9 cellular contexts compared by ENCODE assay signal in the genomic region with DNA sequence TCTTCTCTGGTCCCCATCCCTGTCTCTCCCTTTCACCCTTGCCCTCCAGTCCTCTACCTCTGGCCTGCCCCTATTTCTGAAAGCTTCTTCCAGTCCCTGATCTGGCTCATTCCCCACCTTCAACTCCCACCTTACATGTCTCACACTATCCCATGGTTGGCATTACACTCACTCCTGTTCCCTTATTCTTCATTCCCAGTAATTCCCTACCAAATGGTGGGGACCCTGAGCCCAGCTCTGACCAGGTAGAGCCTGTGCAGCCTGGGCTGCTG. TPM values are rescaled to one million over a fixed set of nuclear protein-coding genes. Genes with fewer than 3 reads are reported as not detected.
DNase-seq lines count a peak whose midpoint lies in the region; ATAC-seq, FAIRE-seq and TF ChIP-seq lines count a peak whose summit lies in the region.
"Had no signal": no experiment of that assay in that cellular context is flagged by ENCODE, and none has a peak within 500 bp of the region (broad histone marks: within the 10 kb centered on the region; RNA-seq: fewer than 3 reads in every experiment).

No MANE protein-coding gene starts in this region.

- H3K4me3 Mint-ChIP-seq in activated naive CD4-positive, alpha-beta T cell treated with anti-CD3 and anti-CD28 coated beads, Interleukin-2, amount 10 ng/mL, durations not matched to agents 7 days and 5 days = peak overlapping the region; percentile 77
- peak overlapping the region; percentile 84 for H3K4me3 Mint-ChIP-seq in activated T-helper 17 cell treated with anti-CD3 and anti-CD28 coated beads, Interleukin-2, amount 50 U/mL, for 72 hours

- H3K27ac Mint-ChIP-seq in activated naive CD4-positive, alpha-beta T cell treated with anti-CD3 and anti-CD28 coated beads, Interleukin-2, amount 10 ng/mL, durations not matched to agents 7 days and 5 days = peak overlapping the region; percentile 1
- H3K27ac Mint-ChIP-seq in activated T-helper 17 cell treated with anti-CD3 and anti-CD28 coated beads, Interleukin-2, amount 50 U/mL, for 72 hours = peak overlapping the region; percentile 86

- no peaks in the 10 kb centered on the region for H3K9me3 ChIP-seq in keratinocyte (ENCODE audit: control insufficient read depth, low read depth, low read length)
- H3K9me3 ChIP-seq in tibial artery = no peaks in the 10 kb centered on the region
- H3K9me3 ChIP-seq: MG63 had no signal

- H3K36me3 ChIP-seq in keratinocyte (ENCODE audit: control insufficient read depth in 2 of 2, extremely low read depth in 1 of 2, insufficient read depth in 2 of 2, low read length in 2 of 2) (peaks cover 2 to 11% of the 10 kb centered on the region in 2 experiments), tibial artery (peaks cover 10 to 27% (median 22%) of the 10 kb centered on the region in 3 donors)

- H3K4me1 ChIP-seq in keratinocyte (ENCODE audit: control insufficient read depth, extremely low read depth, insufficient read depth, low read length) (peaks cover 27% of the 10 kb centered on the region), tibial artery (peaks cover 0 to 25% (median 12%) of the 10 kb centered on the region in 4 donors)

- no peak overlapping the region for H2AFZ ChIP-seq in keratinocyte (ENCODE audit: control insufficient read depth, low read length)

- H3K27ac ChIP-seq in keratinocyte (ENCODE audit: control insufficient read depth, insufficient read depth, low read length) (no peak overlapping the region), tibial artery (peak overlapping the region; percentile 81 to 95)

- peaks cover 11% of the 10 kb centered on the region for H3K36me3 Mint-ChIP-seq in activated naive CD4-positive, alpha-beta T cell treated with anti-CD3 and anti-CD28 coated beads, Interleukin-2, amount 10 ng/mL, durations not matched to agents 7 days and 5 days
- H3K36me3 Mint-ChIP-seq in activated T-helper 17 cell treated with anti-CD3 and anti-CD28 coated beads, Interleukin-2, amount 50 U/mL, for 72 hours (ENCODE audit: low read depth) = peaks cover 40% of the 10 kb centered on the region

- H3K27me3 ChIP-seq in keratinocyte (ENCODE audit: control insufficient read depth, extremely low read depth, insufficient read depth, low read length) (no peaks in the 10 kb centered on the region), tibial artery (no peaks in the 10 kb centered on the region)
- H3K27me3 ChIP-seq: MG63 had no signal

- H3K27me3 Mint-ChIP-seq in activated naive CD4-positive, alpha-beta T cell treated with anti-CD3 and anti-CD28 coated beads, Interleukin-2, amount 10 ng/mL, durations not matched to agents 7 days and 5 days = peaks cover 27% of the 10 kb centered on the region
- no peaks in the 10 kb centered on the region for H3K27me3 Mint-ChIP-seq in activated T-helper 17 cell treated with anti-CD3 and anti-CD28 coated beads, Interleukin-2, amount 50 U/mL, for 72 hours

- dilution Hi-C loops in keratinocyte (cut with MboI; ENCODE audit: extremely low pct_ligation_motif_present, low sequenced_read_pairs) = no loop called here

- CTCF ChIA-PET in activated naive CD4-positive, alpha-beta T cell treated with anti-CD3 and anti-CD28 coated beads, Interleukin-2, amount 10 ng/mL, durations not matched to agents 7 days and 5 days (lab: Charles Lee) = interaction anchor here (1.0 to 1.3 kb wide), 3 partner anchors 59 to 396 kb away, joined by 3 to 5 read pairs (median 3); no protein-coding TSS in a partner anchor

- intact Hi-C loops in tibial artery (cut with DNase I; ENCODE audit: low total_unique reads) = loop anchor here (5.0 kb wide), 1 partner anchor 408 kb away; a partner anchor contains a TSS

- no peak for FAIRE-seq in keratinocyte (lab: Jason Lieb, UNC)

- H3K4me1 Mint-ChIP-seq in activated naive CD4-positive, alpha-beta T cell treated with anti-CD3 and anti-CD28 coated beads, Interleukin-2, amount 10 ng/mL, durations not matched to agents 7 days and 5 days = peaks cover 32% of the 10 kb centered on the region
- H3K4me1 Mint-ChIP-seq in activated T-helper 17 cell treated with anti-CD3 and anti-CD28 coated beads, Interleukin-2, amount 50 U/mL, for 72 hours = peaks cover 21% of the 10 kb centered on the region

- H3K9me3 Mint-ChIP-seq in activated naive CD4-positive, alpha-beta T cell treated with anti-CD3 and anti-CD28 coated beads, Interleukin-2, amount 10 ng/mL, durations not matched to agents 7 days and 5 days = no peaks in the 10 kb centered on the region
- H3K9me3 Mint-ChIP-seq in activated T-helper 17 cell treated with anti-CD3 and anti-CD28 coated beads, Interleukin-2, amount 50 U/mL, for 72 hours = no peaks in the 10 kb centered on the region

- peaks cover 5% of the 10 kb centered on the region for H3K9me1 ChIP-seq in keratinocyte (ENCODE audit: control insufficient read depth, extremely low read depth, insufficient read depth, low read length)

- ATAC-seq in activated T-helper 17 cell treated with anti-CD3 and anti-CD28 coated beads, Interleukin-2, amount 50 U/mL, for 72 hours (replicated peaks) = no peak
- no peak for ATAC-seq in GM21529 (IDR thresholded peaks at IDR 0.05; ENCODE audit: unreplicated experiment)

- H4K20me1 ChIP-seq in keratinocyte (ENCODE audit: control insufficient read depth, extremely low read depth, insufficient read depth, low read length) = peaks cover 14% of the 10 kb centered on the region

- TF ChIP-seq CTCF in keratinocyte (optimal IDR thresholded peaks at IDR 0.05 in 1 of 3, IDR thresholded peaks at IDR 0.05 in 1 of 3, conservative IDR thresholded peaks at IDR 0.05 in 1 of 3; ENCODE audit: extremely low read depth in 1 of 3, insufficient read depth in 2 of 3, low read length in 3 of 3) (no peak), tibial artery (IDR thresholded peaks at IDR 0.05) (no peak)

- no peak overlapping the region for H3K9ac ChIP-seq in keratinocyte (ENCODE audit: control insufficient read depth, extremely low read depth, insufficient read depth, low read length)

- no peaks in the 10 kb centered on the region for H3K79me2 ChIP-seq in keratinocyte (ENCODE audit: control insufficient read depth, insufficient read depth, low read length)

- H3K4me2 ChIP-seq in keratinocyte (ENCODE audit: control insufficient read depth, extremely low read depth, insufficient read depth, low read depth, low read length) = peak overlapping the region; percentile 85

- DNase-seq in activated naive CD4-positive, alpha-beta T cell treated with anti-CD3 and anti-CD28 coated beads, Interleukin-2, amount 10 ng/mL, durations not matched to agents 7 days and 5 days = no peak
- no peak for DNase-seq in activated naive CD4-positive, alpha-beta T cell (lab: John Stamatoyannopoulos, UW)
- DNase-seq in keratinocyte (ENCODE audit: low read depth, low spot score) = no peak
- DNase-seq in tibial artery = no peak
- no peak for DNase-seq in NCI-H526 (lab: John Stamatoyannopoulos, UW)
- DNase-seq in globus pallidus (ENCODE audit: low spot score) = no peak

- H3K4me3 ChIP-seq in keratinocyte (ENCODE audit: control insufficient read depth in 2 of 3, extremely low read depth in 1 of 3, insufficient read depth in 2 of 3, low read depth in 1 of 3, low read length in 3 of 3) (no peak overlapping the region), tibial artery (peak overlapping the region; percentile 72 to 78)

RNA-seq across cellular contexts. Expression of a gene that starts 6.4 kb away (rescaled TPM):
- 1 to 10 TPM; 4.1 to 9.2 TPM for total RNA-seq in activated T-helper 17 cell treated with anti-CD3 and anti-CD28 coated beads, Interleukin-2, amount 50 U/mL, for 72 hours
- 0.70 to 2.6 TPM (median 1.0 TPM) in 3 replicates for polyA plus RNA-seq in keratinocyte
- 1.1 TPM for polyA plus RNA-seq in keratinocyte (2011; ENCODE audit: low read depth)
- 2.3 and 2.8 TPM in 2 replicates for polyA plus RNA-seq in keratinocyte (2011; cell fraction: cytosol; rRNA removed)
- polyA plus RNA-seq in keratinocyte (2011; cell fraction: nucleus; rRNA removed) = 7.3 and 7.5 TPM in 2 replicates
- polyA plus RNA-seq in keratinocyte (2012; ENCODE audit: low replicate concordance) = 4.1 and 5.0 TPM in 2 replicates
- polyA minus RNA-seq in keratinocyte = 1.3 to 6.2 TPM (median 1.7 TPM) in 3 replicates
- 2.3 TPM for polyA minus RNA-seq in keratinocyte (2011; cell fraction: cytosol; rRNA and poly(A)+ RNA removed)
- 2.6 and 3.6 TPM in 2 replicates for polyA minus RNA-seq in keratinocyte (2011; cell fraction: nucleus; rRNA and poly(A)+ RNA removed)

RNA-seq across cellular contexts. Expression of a gene that starts 33.6 kb away (rescaled TPM):
- 10 to 100 TPM; 17.3 to 23.0 TPM for total RNA-seq in activated T-helper 17 cell treated with anti-CD3 and anti-CD28 coated beads, Interleukin-2, amount 50 U/mL, for 72 hours
- polyA plus RNA-seq in keratinocyte = 33.6 to 48.0 TPM (median 39.0 TPM) in 3 replicates
- polyA plus RNA-seq in keratinocyte (2011; ENCODE audit: low read depth) = 5.7 TPM
- polyA plus RNA-seq in keratinocyte (2011; cell fraction: cytosol; rRNA removed) = 18.5 and 39.1 TPM in 2 replicates
- polyA plus RNA-seq in keratinocyte (2011; cell fraction: nucleus; rRNA removed) = 59.2 and 66.1 TPM in 2 replicates
- polyA plus RNA-seq in keratinocyte (2012; ENCODE audit: low replicate concordance) = 9.7 and 14.0 TPM in 2 replicates
- 20.9 to 35.4 TPM (median 33.6 TPM) in 3 replicates for polyA minus RNA-seq in keratinocyte
- 13.0 TPM for polyA minus RNA-seq in keratinocyte (2011; cell fraction: cytosol; rRNA and poly(A)+ RNA removed)
- 19.5 and 31.1 TPM in 2 replicates for polyA minus RNA-seq in keratinocyte (2011; cell fraction: nucleus; rRNA and poly(A)+ RNA removed)

Comparison
In these comparisons a context has a peak if more than half of its experiments do, and no peak if none do; other contexts are left out.
1. H3K4me3 ChIP-seq: peak in tibial artery (2 of 2); none in keratinocyte (0 of 3).